Comparison of ENCODE assay signal across 26 cellular contexts in genomic region chr1:116365353-116365780, GRCh38. TPM values are rescaled to one million over a fixed set of nuclear protein-coding genes. Genes with fewer than 3 reads are reported as not detected.
DNase-seq lines count a peak whose midpoint lies in the region; ATAC-seq and TF ChIP-seq lines count a peak whose summit lies in the region.
"Had no signal": no experiment of that assay in that cellular context is flagged by ENCODE, and none has a peak within 500 bp of the region (broad histone marks: within the 10 kb centered on the region; RNA-seq: fewer than 3 reads in every experiment).

No MANE protein-coding gene starts in this region.

- 43 to 52% methylated on average over 5 of the region's 5 CpGs for WGBS in body of pancreas, 2 donors

- peak; percentile 96 for DNase-seq in NCI-H2171 treated with DMSO at 0.1 percent for 48 hours (lab: John Stamatoyannopoulos, UW)
- no peak for DNase-seq in body of pancreas
- DNase-seq in left kidney (ENCODE audit: low read depth, low spot score) = peak; percentile 84
- DNase-seq in KBM-7 = no peak
- no peak for DNase-seq in T-helper 9 cell
- DNase-seq: activated CD4-positive, alpha-beta T cell treated with anti-CD3 and anti-CD28 coated beads for 48 hours; activated CD8-positive, alpha-beta memory T cell treated with anti-CD3 and anti-CD28 coated beads, Interleukin-2, amount 10 ng/mL, durations not matched to agents 7 days and 5 days; activated naive CD8-positive, alpha-beta T cell treated with anti-CD3 and anti-CD28 coated beads for 36 hours; CD4-positive, CD25-positive, alpha-beta regulatory T cell; colonic mucosa; effector memory CD8-positive, alpha-beta T cell; GF-D8; H9; IMR-90; mesendoderm; naive thymus-derived CD4-positive, alpha-beta T cell; NCI-H748 treated with DMSO at 0.1 percent for 48 hours; ovary; PC-3; SIG-M5; uterus had no signal

- TF ChIP-seq POLR2A in body of pancreas (IDR thresholded peaks at IDR 0.05) = no peak

- ATAC-seq in body of pancreas (no peak), HG02610 (IDR thresholded peaks at IDR 0.05; ENCODE audit: unreplicated experiment) (no peak)
- ATAC-seq: activated CD8-positive, alpha-beta memory T cell treated with anti-CD3 and anti-CD28 coated beads, Interleukin-2, amount 10 ng/mL, durations not matched to agents 7 days and 5 days; activated T-helper 17 cell treated with anti-CD3 and anti-CD28 coated beads, Interleukin-2, amount 50 U/mL, for 72 hours; effector memory CD8-positive, alpha-beta T cell; esophagus mucosa; naive thymus-derived CD4-positive, alpha-beta T cell; PC-3 had no signal

- no peaks in the 10 kb centered on the region for H3K9me3 ChIP-seq in body of pancreas
- H3K9me3 ChIP-seq: colonic mucosa, ovary, suprapubic skin, uterus had no signal

- intact Hi-C loops in body of pancreas (cut with DNase I) = loop anchor here (10.0 kb wide), 1 partner anchor 119 kb away; no protein-coding TSS in a partner anchor

- H3K27me3 ChIP-seq in body of pancreas = no peaks in the 10 kb centered on the region
- H3K27me3 ChIP-seq: colonic mucosa, ovary, suprapubic skin, uterus had no signal

- peak overlapping the region in 3 of 4 donors; percentile 39 to 54 (median 39) for H3K27ac ChIP-seq in body of pancreas
- H3K27ac ChIP-seq: colonic mucosa, ovary, suprapubic skin, uterus had no signal

- no peak for TF ChIP-seq RAD21 in Ishikawa (IDR thresholded peaks at IDR 0.05; ENCODE audit: low read depth)

- no peak for TF ChIP-seq EP300 in Ishikawa (IDR thresholded peaks at IDR 0.05; ENCODE audit: borderline replicate concordance)

- in situ Hi-C loops in KBM-7 (cut with MboI; ENCODE audit: low pct_unique_long_range_greater_than_20kb, low sequenced_read_pairs) = no loop called here

- no peak for TF ChIP-seq CTCF in body of pancreas (IDR thresholded peaks at IDR 0.05)

- no peak overlapping the region for H3K4me3 ChIP-seq in body of pancreas
- H3K4me3 ChIP-seq: colonic mucosa, ovary, suprapubic skin, uterus had no signal

- H3K4me1 ChIP-seq in body of pancreas = peaks cover 15% of the 10 kb centered on the region
- H3K4me1 ChIP-seq: colonic mucosa, uterus had no signal

- no peaks in the 10 kb centered on the region for H3K36me3 ChIP-seq in body of pancreas (replicated peaks in 1 of 2; ENCODE audit: insufficient read depth in 1 of 2, low read depth in 2 of 2)
- H3K36me3 ChIP-seq: colonic mucosa, ovary, suprapubic skin, uterus had no signal

TF ChIP-seq in Ishikawa, 13 proteins besides CTCF, POLR2A, EP300 and RAD21:
- TF ChIP-seq YY1 (IDR thresholded peaks at IDR 0.05; ENCODE audit: low read depth) = no peak
- peak; percentile 30; the same call in 1 of the 2 replicates for TF ChIP-seq TEAD4 (IDR thresholded peaks at IDR 0.05)

RNA-seq across cellular contexts. Expression of gene ATP1A1, which starts 7.7 kb away (rescaled TPM):
- total RNA-seq in body of pancreas = 100 to 1,000 TPM; 423 to 593 TPM

Comparison
In these comparisons a context has a peak if more than half of its experiments do, and no peak if none do; other contexts are left out.
1. DNase-seq: peak in NCI-H2171 treated with DMSO at 0.1 percent for 48 hours (single experiment) and left kidney (single experiment); none in body of pancreas (0 of 4), KBM-7 (single experiment) and T-helper 9 cell (single experiment).